In genomic region chr1:28898267-28898955, GRCh38 we compare ENCODE assay signal across 14 cellular contexts. TPM values are rescaled to one million over a fixed set of nuclear protein-coding genes. Genes with fewer than 3 reads are reported as not detected.
DNase-seq lines count a peak whose midpoint lies in the region; ATAC-seq and TF ChIP-seq lines count a peak whose summit lies in the region.
"Had no signal": no experiment of that assay in that cellular context is flagged by ENCODE, and none has a peak within 500 bp of the region (broad histone marks: within the 10 kb centered on the region; RNA-seq: fewer than 3 reads in every experiment).

No MANE protein-coding gene starts in this region.

- H3K9ac ChIP-seq in Loucy (ENCODE audit: low read depth, low read length, poor library complexity, severe bottlenecking) (peak overlapping the region; percentile 23), neuronal stem cell (ENCODE audit: low read depth, low read length, poor library complexity) (peak overlapping the region; percentile 30), MM.1S (ENCODE audit: low read length) (no peak overlapping the region)

- H3K36me3 Mint-ChIP-seq in CD4-positive, alpha-beta T cell (ENCODE audit: low read depth), result no peaks in the 10 kb centered on the region
- peaks cover 15% of the 10 kb centered on the region for H3K36me3 Mint-ChIP-seq in activated T-helper 2 cell treated with anti-CD3 and anti-CD28 coated beads, Interferon-gamma antibody, Interleukin-2, Interleukin-4, amounts not matched to agents 10 μg/mL and 5 μg/mL and 100 μg/mL, durations not matched to agents 14 hours and 24 hours and 36 hours (ENCODE audit: low read depth)
- H3K36me3 Mint-ChIP-seq: activated naive CD4-positive, alpha-beta T cell treated with anti-CD3 and anti-CD28 coated beads, Interleukin-2, amount 50 U/mL, for 24 hours had no signal

- H3K4me3 Mint-ChIP-seq in CD4-positive, alpha-beta T cell, result no peak overlapping the region
- no peak overlapping the region for H3K4me3 Mint-ChIP-seq in activated T-helper 2 cell treated with anti-CD3 and anti-CD28 coated beads, Interferon-gamma antibody, Interleukin-2, Interleukin-4, amounts not matched to agents 10 μg/mL and 5 μg/mL and 100 μg/mL, durations not matched to agents 14 hours and 24 hours and 36 hours (ENCODE audit: low read depth)
- H3K4me3 Mint-ChIP-seq: activated CD4-positive, alpha-beta memory T cell treated with anti-CD3 and anti-CD28 coated beads for 36 hours; activated naive CD4-positive, alpha-beta T cell treated with anti-CD3 and anti-CD28 coated beads, Interleukin-2, amount 50 U/mL, for 24 hours had no signal

- H3K79me2 ChIP-seq in Loucy (ENCODE audit: insufficient read depth, low read length) (peaks cover 3% of the 10 kb centered on the region; the same call in 1 of the 2 replicates), MM.1S (ENCODE audit: low read length) (peaks cover 71% of the 10 kb centered on the region)

- H3K18ac ChIP-seq in neuronal stem cell (ENCODE audit: low read length), result peak overlapping the region; percentile 60

- no peak overlapping the region for H2BK120ac ChIP-seq in neuronal stem cell (ENCODE audit: low read depth, low read length)

- CTCF ChIA-PET in CD4-positive, alpha-beta T cell (lab: Charles Lee), result interaction anchor here (1.4 kb wide), 1 partner anchor 16 kb away, joined by 4 read pairs; no protein-coding TSS in a partner anchor

- H3K4me1 Mint-ChIP-seq in CD4-positive, alpha-beta T cell (ENCODE audit: low read depth), result peaks cover 47% of the 10 kb centered on the region
- H3K4me1 Mint-ChIP-seq in activated T-helper 2 cell treated with anti-CD3 and anti-CD28 coated beads, Interferon-gamma antibody, Interleukin-2, Interleukin-4, amounts not matched to agents 10 μg/mL and 5 μg/mL and 100 μg/mL, durations not matched to agents 14 hours and 24 hours and 36 hours (ENCODE audit: low read depth), result peaks cover 8% of the 10 kb centered on the region

- H3F3A ChIP-seq in Loucy (ENCODE audit: low read depth) (no peaks in the 10 kb centered on the region), MM.1S (ENCODE audit: insufficient read depth, low read length) (no peaks in the 10 kb centered on the region)

- H3K27me3 ChIP-seq in CD4-positive, alpha-beta T cell (ENCODE audit: control insufficient read depth, insufficient read depth, low read length), result no peaks in the 10 kb centered on the region
- no peaks in the 10 kb centered on the region for H3K27me3 ChIP-seq in Loucy (ENCODE audit: insufficient read depth, low read length, poor library complexity, severe bottlenecking)
- H3K27me3 ChIP-seq in neuronal stem cell (ENCODE audit: control insufficient read depth in 3 of 3, insufficient read depth in 3 of 3, low read depth in 1 of 3, low read length in 3 of 3), result peaks cover 0 to 17% (median 0%) of the 10 kb centered on the region in 3 experiments
- no peaks in the 10 kb centered on the region for H3K27me3 ChIP-seq in MM.1S (replicated peaks; ENCODE audit: insufficient read depth, low read length)
- H3K27me3 ChIP-seq: colonic mucosa had no signal

- H2AK5ac ChIP-seq in neuronal stem cell (ENCODE audit: low read depth, low read length), result peak overlapping the region; percentile 33

- H3K36me3 ChIP-seq in Loucy (ENCODE audit: insufficient read depth, low read length) (no peaks in the 10 kb centered on the region), neuronal stem cell (replicated peaks in 1 of 2; ENCODE audit: control insufficient read depth in 2 of 2, insufficient read depth in 2 of 2, low read length in 2 of 2) (no peaks in the 10 kb centered on the region), MM.1S (replicated peaks; ENCODE audit: insufficient read depth, low read length) (no peaks in the 10 kb centered on the region)
- H3K36me3 ChIP-seq: colonic mucosa had no signal

- H2BK15ac ChIP-seq in neuronal stem cell (ENCODE audit: low read length), result no peak overlapping the region

- WGBS in neuronal stem cell (ENCODE audit: extremely low coverage in 2 of 2, insufficient read length in 2 of 2, insufficient replicate concordance in 1 of 2), 2 donors, result no CpG with 5 or more reads among the region's 4 CpGs

- H4K91ac ChIP-seq in neuronal stem cell (ENCODE audit: low read depth, low read length, poor library complexity), result no peak overlapping the region

- peak overlapping the region; percentile 42 for H2BK5ac ChIP-seq in neuronal stem cell (ENCODE audit: low read length)

- H3K4me2 ChIP-seq in Loucy (ENCODE audit: low read depth, low read length, poor library complexity, severe bottlenecking), result peak overlapping the region; percentile 34
- no peak overlapping the region for H3K4me2 ChIP-seq in neuronal stem cell (ENCODE audit: insufficient read depth, low read length, poor library complexity, severe bottlenecking)
- no peak overlapping the region for H3K4me2 ChIP-seq in MM.1S (ENCODE audit: low read depth, low read length)

- intact Hi-C loops in CD4-positive, alpha-beta T cell (cut with DNase I, micrococcal nuclease), result no loop called here
- intact Hi-C loops in activated T-helper 2 cell treated with anti-CD3 and anti-CD28 coated beads, Interferon-gamma antibody, Interleukin-2, Interleukin-4, amounts not matched to agents 10 μg/mL and 5 μg/mL and 100 μg/mL, durations not matched to agents 14 hours and 24 hours and 36 hours (cut with micrococcal nuclease), result no loop called here

- no peak for TF ChIP-seq CTCF in CD4-positive, alpha-beta T cell (IDR thresholded peaks at IDR 0.05)
- TF ChIP-seq CTCF in Loucy (conservative IDR thresholded peaks at IDR 0.05; ENCODE audit: low read length) (no peak), MM.1S (IDR thresholded peaks at IDR 0.05; ENCODE audit: low read length) (no peak)

- no peak overlapping the region for H3K14ac ChIP-seq in neuronal stem cell (ENCODE audit: low read length)

- H3K4me1 ChIP-seq in Loucy (ENCODE audit: insufficient read depth, low read length, poor library complexity, severe bottlenecking), result peaks cover 19% of the 10 kb centered on the region
- H3K4me1 ChIP-seq in neuronal stem cell (ENCODE audit: control insufficient read depth in 2 of 2, insufficient read depth in 1 of 2, low read depth in 1 of 2, low read length in 2 of 2), result no peaks in the 10 kb centered on the region
- H3K4me1 ChIP-seq in MM.1S (ENCODE audit: low read length), result no peaks in the 10 kb centered on the region
- H3K4me1 ChIP-seq: Caco-2, colonic mucosa had no signal

- H3K9me3 Mint-ChIP-seq in CD4-positive, alpha-beta T cell, result no peaks in the 10 kb centered on the region
- no peaks in the 10 kb centered on the region for H3K9me3 Mint-ChIP-seq in activated T-helper 2 cell treated with anti-CD3 and anti-CD28 coated beads, Interferon-gamma antibody, Interleukin-2, Interleukin-4, amounts not matched to agents 10 μg/mL and 5 μg/mL and 100 μg/mL, durations not matched to agents 14 hours and 24 hours and 36 hours
- H3K9me3 Mint-ChIP-seq: activated CD4-positive, alpha-beta memory T cell treated with anti-CD3 and anti-CD28 coated beads for 36 hours; activated naive CD4-positive, alpha-beta T cell treated with anti-CD3 and anti-CD28 coated beads, Interleukin-2, amount 50 U/mL, for 24 hours had no signal

- ATAC-seq in CD4-positive, alpha-beta T cell (ENCODE audit: poor library complexity), result no peak
- ATAC-seq in GM21360 (IDR thresholded peaks at IDR 0.05; ENCODE audit: unreplicated experiment) (no peak), GM21825 (IDR thresholded peaks at IDR 0.05; ENCODE audit: unreplicated experiment) (no peak)

- no peaks in the 10 kb centered on the region for H3K9me3 ChIP-seq in CD4-positive, alpha-beta T cell (ENCODE audit: control insufficient read depth, low read length)
- no peaks in the 10 kb centered on the region for H3K9me3 ChIP-seq in Loucy (ENCODE audit: insufficient read depth, low read depth, low read length)
- H3K9me3 ChIP-seq in neuronal stem cell (replicated peaks in 1 of 2; ENCODE audit: control insufficient read depth in 2 of 2, insufficient read depth in 1 of 2, low read depth in 1 of 2, low read length in 2 of 2), result no peaks in the 10 kb centered on the region
- no peaks in the 10 kb centered on the region for H3K9me3 ChIP-seq in MM.1S (replicated peaks; ENCODE audit: insufficient read depth, low read length)
- H3K9me3 ChIP-seq: Caco-2, colonic mucosa had no signal

- peak overlapping the region; percentile 63 for H2BK12ac ChIP-seq in neuronal stem cell (ENCODE audit: low read length)

- no peaks in the 10 kb centered on the region for H3K27me3 Mint-ChIP-seq in CD4-positive, alpha-beta T cell
- H3K27me3 Mint-ChIP-seq in activated T-helper 2 cell treated with anti-CD3 and anti-CD28 coated beads, Interferon-gamma antibody, Interleukin-2, Interleukin-4, amounts not matched to agents 10 μg/mL and 5 μg/mL and 100 μg/mL, durations not matched to agents 14 hours and 24 hours and 36 hours (ENCODE audit: low read depth), result no peaks in the 10 kb centered on the region
- H3K27me3 Mint-ChIP-seq: activated CD4-positive, alpha-beta memory T cell treated with anti-CD3 and anti-CD28 coated beads for 36 hours; activated naive CD4-positive, alpha-beta T cell treated with anti-CD3 and anti-CD28 coated beads, Interleukin-2, amount 50 U/mL, for 24 hours had no signal

- H3K79me1 ChIP-seq in neuronal stem cell (ENCODE audit: low read depth, low read length), result no peaks in the 10 kb centered on the region

- peak overlapping the region; percentile 9 for H3K4me3 ChIP-seq in Loucy (ENCODE audit: low read length, poor library complexity, severe bottlenecking)
- H3K4me3 ChIP-seq in neuronal stem cell (ENCODE audit: low read length in 2 of 2), result no peak overlapping the region
- no peak overlapping the region for H3K4me3 ChIP-seq in MM.1S (ENCODE audit: low read length)
- H3K4me3 ChIP-seq: colonic mucosa had no signal

- DNase-seq in CD4-positive, alpha-beta T cell, result no peak
- no peak for DNase-seq in activated T-helper 2 cell treated with anti-CD3 and anti-CD28 coated beads, Interferon-gamma antibody, Interleukin-2, Interleukin-4, amounts not matched to agents 10 μg/mL and 5 μg/mL and 100 μg/mL, durations not matched to agents 14 hours and 24 hours and 36 hours (ENCODE audit: low spot score)
- no peak for DNase-seq in neuronal stem cell (ENCODE audit: low spot score)
- no peak for DNase-seq in NCI-H2196 treated with DMSO at 0.1 percent for 48 hours (lab: John Stamatoyannopoulos, UW; ENCODE audit: unreplicated experiment)
- no peak for DNase-seq in MM.1S
- DNase-seq: activated CD4-positive, alpha-beta memory T cell treated with anti-CD3 and anti-CD28 coated beads for 36 hours; Caco-2; colonic mucosa; NCI-H2081 treated with DMSO at 0.1 percent for 48 hours; stimulated activated CD4-positive, alpha-beta T cell treated with anti-CD3 and anti-CD28 coated beads, Interleukin-4, amount 100 ng/mL, for 4 hours had no signal

- H3K27ac ChIP-seq in CD4-positive, alpha-beta T cell (ENCODE audit: low read depth, low read length), result no peak overlapping the region
- H3K27ac ChIP-seq in neuronal stem cell (replicated peaks; ENCODE audit: low read length) (no peak overlapping the region), MM.1S (ENCODE audit: low read length) (no peak overlapping the region)
- H3K27ac ChIP-seq: colonic mucosa had no signal

- H3K9me2 ChIP-seq in Loucy (replicated peaks; ENCODE audit: low read depth, low read length), result no peaks in the 10 kb centered on the region
- no peaks in the 10 kb centered on the region for H3K9me2 ChIP-seq in MM.1S (replicated peaks; ENCODE audit: insufficient read depth, low read length)

- no peak overlapping the region for H3K23ac ChIP-seq in neuronal stem cell (ENCODE audit: low read depth, low read length, poor library complexity)

- POLR2A ChIA-PET in CD4-positive, alpha-beta T cell (lab: Charles Lee), result interaction anchor here (0.9 to 2.9 kb wide), 2 partner anchors 14 to 16 kb away, joined by 3 to 10 read pairs; partner anchors contain the start of gene EPB41

- peak overlapping the region; percentile 2 for H3K27ac Mint-ChIP-seq in CD4-positive, alpha-beta T cell
- peak overlapping the region; percentile 23 for H3K27ac Mint-ChIP-seq in activated T-helper 2 cell treated with anti-CD3 and anti-CD28 coated beads, Interferon-gamma antibody, Interleukin-2, Interleukin-4, amounts not matched to agents 10 μg/mL and 5 μg/mL and 100 μg/mL, durations not matched to agents 14 hours and 24 hours and 36 hours
- H3K27ac Mint-ChIP-seq: activated CD4-positive, alpha-beta memory T cell treated with anti-CD3 and anti-CD28 coated beads for 36 hours; activated naive CD4-positive, alpha-beta T cell treated with anti-CD3 and anti-CD28 coated beads, Interleukin-2, amount 50 U/mL, for 24 hours had no signal

- no peak overlapping the region for H3K4ac ChIP-seq in neuronal stem cell (ENCODE audit: low read length)

- no peak overlapping the region for H2AFZ ChIP-seq in Loucy (ENCODE audit: low read length)
- no peak overlapping the region for H2AFZ ChIP-seq in neuronal stem cell (ENCODE audit: low read length)
- no peak overlapping the region for H2AFZ ChIP-seq in MM.1S (ENCODE audit: low read length)

- no peaks in the 10 kb centered on the region for H4K20me1 ChIP-seq in Loucy (ENCODE audit: insufficient read depth, low read length, poor library complexity, severe bottlenecking)
- no peaks in the 10 kb centered on the region for H4K20me1 ChIP-seq in MM.1S (ENCODE audit: insufficient read depth, low read length)

- H4K8ac ChIP-seq in neuronal stem cell (ENCODE audit: low read depth, low read length), result no peak overlapping the region

RNA-seq across cellular contexts. Expression of gene EPB41, which starts 16.0 kb away (rescaled TPM):
- total RNA-seq in CD4-positive, alpha-beta T cell, result 100 to 1,000 TPM; 138 to 145 TPM
- total RNA-seq in activated T-helper 2 cell treated with anti-CD3 and anti-CD28 coated beads, Interferon-gamma antibody, Interleukin-2, Interleukin-4, amounts not matched to agents 10 μg/mL and 5 μg/mL and 100 μg/mL, durations not matched to agents 14 hours and 24 hours and 36 hours, result 62.6 and 68.0 TPM in 2 replicates
- 105 TPM for polyA plus RNA-seq in neuronal stem cell (2013, experiment 1 of 2)
- polyA plus RNA-seq in neuronal stem cell (2013, experiment 2 of 2), result 105 TPM
